ENCODE assay signal across 18 cellular contexts in the genomic region with DNA sequence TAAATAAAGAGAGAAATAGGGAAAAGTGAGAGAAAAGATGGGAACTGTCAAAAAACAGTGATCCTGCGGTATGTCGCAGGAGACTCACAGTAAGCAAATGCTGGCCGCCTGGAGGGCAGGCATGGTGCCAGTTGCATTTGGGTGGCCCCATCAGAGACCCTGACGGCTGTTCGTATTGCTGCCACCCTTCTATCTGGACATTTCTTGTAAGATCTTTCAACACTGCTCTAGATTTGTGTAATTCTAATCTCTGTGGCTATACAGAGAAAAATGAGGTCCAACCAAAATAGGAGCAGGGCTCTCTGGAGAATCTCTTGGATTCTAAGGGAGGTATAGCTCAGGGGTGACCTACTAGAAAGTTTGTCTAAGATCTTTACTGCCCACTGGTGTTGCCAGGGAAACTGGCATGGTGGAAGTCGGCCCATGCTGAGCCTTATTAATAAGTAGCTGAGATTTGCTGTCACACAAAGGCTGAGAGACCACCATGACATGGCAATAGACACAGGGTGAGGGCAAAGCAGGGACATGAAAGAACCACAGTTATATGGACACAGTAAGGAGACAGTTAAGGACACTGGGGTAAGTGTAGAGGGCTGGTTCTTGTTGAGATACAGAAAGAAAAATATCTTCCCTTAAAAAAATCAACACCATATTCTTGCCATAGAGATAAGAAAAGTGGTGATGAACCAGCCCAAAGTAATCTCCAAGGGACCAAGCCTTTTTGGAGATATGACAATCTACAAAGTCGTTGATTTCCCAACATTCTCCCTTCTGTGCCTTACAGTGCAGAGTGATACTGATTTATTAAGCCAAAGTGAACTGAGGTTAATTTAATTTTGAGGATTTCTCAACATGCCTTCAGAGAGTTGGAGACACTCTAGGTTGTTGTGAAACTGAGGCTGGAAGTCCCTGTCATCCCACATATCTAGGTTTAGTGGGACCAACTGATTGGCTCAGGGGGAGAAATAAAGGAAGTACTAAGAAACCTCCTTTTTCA. TPM values are rescaled to one million over a fixed set of nuclear protein-coding genes. Genes with fewer than 3 reads are reported as not detected.
A peak's percentile ranks its signal among the peaks of the same experiment; 100 is the strongest.
DNase-seq lines count a peak whose midpoint lies in the region; ATAC-seq and TF ChIP-seq lines count a peak whose summit lies in the region.
"Had no signal": no experiment of that assay in that cellular context is flagged by ENCODE, and none has a peak within 500 bp of the region (broad histone marks: within the 10 kb centered on the region; RNA-seq: fewer than 3 reads in every experiment).

No MANE protein-coding gene starts in this region.

- H3K27ac ChIP-seq in left ventricle myocardium inferior (replicated peaks) = peak overlapping the region; percentile 81
- no peak overlapping the region for H3K27ac ChIP-seq in adrenal gland
- H3K27ac ChIP-seq: colonic mucosa, prostate gland, transverse colon had no signal

- H3K4me1 Mint-ChIP-seq in HFFc6 (ENCODE audit: low read depth) = peaks cover 8% of the 10 kb centered on the region
- H3K4me1 Mint-ChIP-seq: activated T-helper 17 cell treated with anti-CD3 and anti-CD28 coated beads, Interleukin-2, amount 50 U/mL, for 72 hours; T-helper 17 cell had no signal

- H3K36me3 Mint-ChIP-seq in HFFc6 (ENCODE audit: low read depth) = no peaks in the 10 kb centered on the region

- H3K4me1 ChIP-seq in left ventricle myocardium inferior (peaks cover 33% of the 10 kb centered on the region), adrenal gland (replicated peaks in 1 of 2) (peaks cover 0 to 9% of the 10 kb centered on the region in 2 donors)
- H3K4me1 ChIP-seq: colonic mucosa, prostate gland, transverse colon had no signal

- no peak for TF ChIP-seq POLR2A in adrenal gland (IDR thresholded peaks at IDR 0.05)

- DNase-seq in HFFc6 (no peak), astrocyte of the cerebellum (ENCODE audit: low read depth) (no peak), left ventricle myocardium inferior (peak; percentile 46), sciatic nerve (ENCODE audit: low spot score) (no peak), adrenal gland (no peak), T-helper 1 cell (no peak), LoVo (ENCODE audit: low spot score) (no peak)
- DNase-seq: C1 segment of cervical spinal cord; colonic mucosa; HCEC 1CT; left colon; NCI-H187 treated with DMSO at 0.1 percent for 48 hours; NK-92 treated with Interleukin-12 subunit alpha and Interleukin-12 subunit beta, amount 100 ng/mL, for 24 hours; stimulated activated naive CD4-positive, alpha-beta T cell treated with Interleukin-2 at 50 U/mL for 16 hours; T-helper 17 cell; transverse colon had no signal

- H3K4me3 Mint-ChIP-seq in HFFc6 = no peak overlapping the region
- H3K4me3 Mint-ChIP-seq: activated T-helper 17 cell treated with anti-CD3 and anti-CD28 coated beads, Interleukin-2, amount 50 U/mL, for 72 hours; T-helper 17 cell had no signal

- H3K9me3 ChIP-seq in left ventricle myocardium inferior (replicated peaks) = no peaks in the 10 kb centered on the region
- no peaks in the 10 kb centered on the region for H3K9me3 ChIP-seq in adrenal gland (replicated peaks in 1 of 3)
- H3K9me3 ChIP-seq: colonic mucosa, prostate gland, transverse colon had no signal

- TF ChIP-seq CTCF in HFFc6 (IDR thresholded peaks at IDR 0.05) = peak; percentile 35; the same call in 1 of the 2 replicates
- TF ChIP-seq CTCF in astrocyte of the cerebellum (IDR thresholded peaks at IDR 0.05; ENCODE audit: low read depth, low read length, missing control alignments) = peak; percentile 29
- no peak for TF ChIP-seq CTCF in left ventricle myocardium inferior (IDR thresholded peaks at IDR 0.05; ENCODE audit: borderline replicate concordance)
- TF ChIP-seq CTCF in adrenal gland (IDR thresholded peaks at IDR 0.05) = no peak

- in situ Hi-C loops in astrocyte of the cerebellum (cut with HindIII; ENCODE audit: low sequenced_read_pairs) = no loop called here

- peak; percentile 90 for ATAC-seq in sciatic nerve
- ATAC-seq: activated T-helper 17 cell treated with anti-CD3 and anti-CD28 coated beads, Interleukin-2, amount 50 U/mL, for 72 hours; left colon; T-helper 17 cell had no signal

- H3K27ac Mint-ChIP-seq in HFFc6 = no peak overlapping the region
- H3K27ac Mint-ChIP-seq: activated T-helper 17 cell treated with anti-CD3 and anti-CD28 coated beads, Interleukin-2, amount 50 U/mL, for 72 hours; T-helper 17 cell had no signal

- intact Hi-C loops in left ventricle myocardium inferior (cut with micrococcal nuclease) = no loop called here
- intact Hi-C loops in sciatic nerve (cut with DNase I) = no loop called here
- intact Hi-C loops in adrenal gland (cut with DNase I) = no loop called here

- H3K36me3 ChIP-seq in left ventricle myocardium inferior (no peaks in the 10 kb centered on the region), adrenal gland (replicated peaks in 1 of 2) (no peaks in the 10 kb centered on the region)
- H3K36me3 ChIP-seq: colonic mucosa, prostate gland, transverse colon had no signal

- H3K27me3 ChIP-seq in left ventricle myocardium inferior (ENCODE audit: low read depth) (peaks cover 8% of the 10 kb centered on the region), adrenal gland (no peaks in the 10 kb centered on the region)
- H3K27me3 ChIP-seq: colonic mucosa, transverse colon had no signal

- H3K4me3 ChIP-seq in astrocyte of the cerebellum (ENCODE audit: low read depth, low read length) = no peak overlapping the region
- no peak overlapping the region for H3K4me3 ChIP-seq in left ventricle myocardium inferior
- H3K4me3 ChIP-seq in adrenal gland = no peak overlapping the region
- H3K4me3 ChIP-seq: colonic mucosa, prostate gland, transverse colon had no signal

- 65 to 78% (median 72%) methylated on average over 7 of the region's 7 CpGs for WGBS in adrenal gland, 4 donors

- H3K9me3 Mint-ChIP-seq in HFFc6 = no peaks in the 10 kb centered on the region
- H3K9me3 Mint-ChIP-seq: activated T-helper 17 cell treated with anti-CD3 and anti-CD28 coated beads, Interleukin-2, amount 50 U/mL, for 72 hours had no signal

- H3K27me3 Mint-ChIP-seq in HFFc6 (ENCODE audit: insufficient read depth) = no peaks in the 10 kb centered on the region; the same call in 1 of the 2 replicates

RNA-seq across cellular contexts. Expression of a gene that starts 26.3 kb away (rescaled TPM):
- 100 to 1,000 TPM; 111 to 147 (median 117) TPM for total RNA-seq in HFFc6 (2021; fragmentation: NEBNext Ultra II Directional; extraction: Animal tissue kit (Norgen Biotek cat#: 25700))
- total RNA-seq in left ventricle myocardium inferior = 35.2 TPM
- total RNA-seq in sciatic nerve = 13.0 TPM
- total RNA-seq in adrenal gland = 1 to 10 TPM; 1.2 to 7.1 (median 4.1) TPM
- 1 to 10 TPM; 1.3 to 1.5 (median 1.4) TPM for polyA plus RNA-seq in adrenal gland

Comparison
In these comparisons a context has a peak if more than half of its experiments do, and no peak if none do; other contexts are left out.
1. CTCF ChIP-seq: peak in HFFc6 (single experiment) and astrocyte of the cerebellum (single experiment); none in left ventricle myocardium inferior (single experiment) and adrenal gland (0 of 6).